ENCODE assay signal across 2 cellular contexts in genomic region chr3:111318289-111318688, GRCh38.
TF ChIP-seq lines count a peak whose summit lies in the region.

No MANE protein-coding gene starts in this region.

TF ChIP-seq in liver, 16 proteins besides CTCF, POLR2A, EP300 and RAD21 (continued from another document):
- no peak for TF ChIP-seq REST (IDR thresholded peaks at IDR 0.05)
- TF ChIP-seq HNF4G (IDR thresholded peaks at IDR 0.05) = no peak
- peak; percentile 53 for TF ChIP-seq SP1 (IDR thresholded peaks at IDR 0.05)
- peak in 1 of 2 donors; percentile 20 for TF ChIP-seq JUND (IDR thresholded peaks at IDR 0.05)
- TF ChIP-seq NR2F2 (IDR thresholded peaks at IDR 0.05) = no peak
- peak; percentile 95 for TF ChIP-seq YY1 (IDR thresholded peaks at IDR 0.05)
- peak; percentile 67 for TF ChIP-seq ZBTB33 (IDR thresholded peaks at IDR 0.05)
- peak; percentile 22 for TF ChIP-seq FOXA1 (IDR thresholded peaks at IDR 0.05)

TF ChIP-seq in HepG2, 621 proteins besides CTCF, POLR2A, EP300 and RAD21 (continued from another document):
- no peak for TF ChIP-seq MBD4 (IDR thresholded peaks at IDR 0.05; ENCODE audit: borderline replicate concordance, low read length)
- TF ChIP-seq ZNF335 (CRISPR knock-in tag; IDR thresholded peaks at IDR 0.05) = no peak
- no peak for TF ChIP-seq RORA (CRISPR knock-in tag; IDR thresholded peaks at IDR 0.05)
- TF ChIP-seq THAP9 (CRISPR knock-in tag; IDR thresholded peaks at IDR 0.05; ENCODE audit: borderline replicate concordance) = no peak
- no peak for TF ChIP-seq ZXDC (CRISPR knock-in tag; IDR thresholded peaks at IDR 0.05)
- no peak for TF ChIP-seq RAD51 (IDR thresholded peaks at IDR 0.05; ENCODE audit: borderline replicate concordance)
- TF ChIP-seq MXD3 (CRISPR knock-in tag; IDR thresholded peaks at IDR 0.05) = no peak
- no peak for TF ChIP-seq ZNF569 (CRISPR knock-in tag; IDR thresholded peaks at IDR 0.05; ENCODE audit: borderline replicate concordance)
- TF ChIP-seq CBFB (CRISPR knock-in tag; IDR thresholded peaks at IDR 0.05) = no peak
- TF ChIP-seq ELF1 (CRISPR knock-in tag; IDR thresholded peaks at IDR 0.05) = no peak
- TF ChIP-seq ZNF800 (CRISPR knock-in tag; IDR thresholded peaks at IDR 0.05) = no peak
